Comparison of ENCODE assay signal across 1 cellular context in the genomic region with DNA sequence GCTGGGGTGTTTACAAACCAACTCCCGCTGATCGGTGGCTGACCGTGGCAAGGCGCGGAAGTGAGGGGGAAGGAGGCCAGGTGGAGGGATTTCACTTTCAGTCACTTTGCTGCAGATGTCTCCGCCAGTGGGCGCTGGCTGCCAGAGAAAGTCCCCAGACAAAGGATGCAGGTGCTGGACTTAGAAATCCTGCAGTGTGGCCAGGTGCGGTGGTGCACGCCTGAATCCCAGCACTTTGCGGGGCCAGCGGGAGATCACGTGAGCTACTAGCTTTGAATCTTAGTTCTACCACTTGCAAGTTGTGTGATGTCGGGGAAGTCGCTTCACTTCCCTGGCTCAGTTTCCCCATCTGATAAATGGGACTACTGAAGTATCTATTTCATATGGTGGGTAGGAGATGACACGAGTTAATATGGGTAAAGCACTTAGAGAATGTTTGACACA.
TF ChIP-seq lines count a peak whose summit lies in the region.

No MANE protein-coding gene starts in this region.

TF ChIP-seq in HepG2, 621 proteins besides CTCF, POLR2A, EP300 and RAD21 (continued from another document and continues in another):
- TF ChIP-seq, protein P1, sequence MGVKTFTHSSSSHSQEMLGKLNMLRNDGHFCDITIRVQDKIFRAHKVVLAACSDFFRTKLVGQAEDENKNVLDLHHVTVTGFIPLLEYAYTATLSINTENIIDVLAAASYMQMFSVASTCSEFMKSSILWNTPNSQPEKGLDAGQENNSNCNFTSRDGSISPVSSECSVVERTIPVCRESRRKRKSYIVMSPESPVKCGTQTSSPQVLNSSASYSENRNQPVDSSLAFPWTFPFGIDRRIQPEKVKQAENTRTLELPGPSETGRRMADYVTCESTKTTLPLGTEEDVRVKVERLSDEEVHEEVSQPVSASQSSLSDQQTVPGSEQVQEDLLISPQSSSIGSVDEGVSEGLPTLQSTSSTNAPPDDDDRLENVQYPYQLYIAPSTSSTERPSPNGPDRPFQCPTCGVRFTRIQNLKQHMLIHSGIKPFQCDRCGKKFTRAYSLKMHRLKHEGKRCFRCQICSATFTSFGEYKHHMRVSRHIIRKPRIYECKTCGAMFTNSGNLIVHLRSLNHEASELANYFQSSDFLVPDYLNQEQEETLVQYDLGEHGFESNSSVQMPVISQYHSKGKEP (CRISPR knock-in tag; IDR thresholded peaks at IDR 0.05): 0 out of 2 replicates have a peak, but pooled peaks have one; percentile 6
- TF ChIP-seq ATM (IDR thresholded peaks at IDR 0.05; ENCODE audit: borderline replicate concordance) (no peak), ZNF235 (CRISPR knock-in tag; IDR thresholded peaks at IDR 0.05; ENCODE audit: borderline replicate concordance) (no peak), NR2C2 (CRISPR knock-in tag; IDR thresholded peaks at IDR 0.05; ENCODE audit: borderline replicate concordance) (no peak), HCFC1 (IDR thresholded peaks at IDR 0.05; ENCODE audit: low read depth, low read length) (no peak), KMT2A (CRISPR knock-in tag; IDR thresholded peaks at IDR 0.05) (no peak), ZNF816 (CRISPR knock-in tag; IDR thresholded peaks at IDR 0.05; ENCODE audit: borderline replicate concordance) (no peak), CEBPG (CRISPR knock-in tag; IDR thresholded peaks at IDR 0.05) (0 out of 2 replicates have a peak, but pooled peaks have one; percentile 17), ZNF30 (CRISPR knock-in tag; IDR thresholded peaks at IDR 0.05) (no peak), MZF1 (CRISPR knock-in tag; IDR thresholded peaks at IDR 0.05; ENCODE audit: borderline replicate concordance) (no peak), KAT7 (CRISPR knock-in tag; IDR thresholded peaks at IDR 0.05; ENCODE audit: borderline replicate concordance) (peak; percentile 53; the same call in 1 of the 2 replicates), ZMAT3 (CRISPR knock-in tag; conservative IDR thresholded peaks at IDR 0.05) (no peak), RXRA (CRISPR knock-in tag; IDR thresholded peaks at IDR 0.05) (peak; percentile 18; the same call in 1 of the 2 replicates), ZBTB1 (CRISPR knock-in tag; IDR thresholded peaks at IDR 0.05; ENCODE audit: borderline replicate concordance) (no peak), NFYC (CRISPR knock-in tag; IDR thresholded peaks at IDR 0.05) (no peak), MED13 (CRISPR knock-in tag; IDR thresholded peaks at IDR 0.05) (no peak), ZNF17 (CRISPR knock-in tag; IDR thresholded peaks at IDR 0.05) (no peak), ELF1 (CRISPR knock-in tag; IDR thresholded peaks at IDR 0.05) (peak; percentile 67), ZNF773 (CRISPR knock-in tag; IDR thresholded peaks at IDR 0.05; ENCODE audit: borderline replicate concordance) (no peak), ZNF530 (CRISPR knock-in tag; IDR thresholded peaks at IDR 0.05; ENCODE audit: low read depth) (no peak), STAT5B (CRISPR knock-in tag; IDR thresholded peaks at IDR 0.05) (no peak), ZFP36L2 (CRISPR knock-in tag; IDR thresholded peaks at IDR 0.05) (no peak), ZNF782 (CRISPR knock-in tag; IDR thresholded peaks at IDR 0.05; ENCODE audit: borderline replicate concordance) (peak; percentile 52; the same call in 1 of the 2 replicates), ZNF619 (CRISPR knock-in tag; IDR thresholded peaks at IDR 0.05) (peak; percentile 77; the same call in 1 of the 2 replicates), IKZF4 (CRISPR knock-in tag; IDR thresholded peaks at IDR 0.05; ENCODE audit: borderline replicate concordance, low read depth, not compliant biosample characterization) (no peak), ZNF577 (CRISPR knock-in tag; IDR thresholded peaks at IDR 0.05; ENCODE audit: borderline replicate concordance, low read depth) (no peak), ZNF446 (CRISPR knock-in tag; IDR thresholded peaks at IDR 0.05) (no peak), THAP11 (CRISPR knock-in tag; IDR thresholded peaks at IDR 0.05) (peak; percentile 62), HMGA1 (CRISPR knock-in tag; conservative IDR thresholded peaks at IDR 0.05) (no peak), ZNF253 (CRISPR knock-in tag; IDR thresholded peaks at IDR 0.05; ENCODE audit: borderline replicate concordance) (no peak), EZH2 (conservative IDR thresholded peaks at IDR 0.05; ENCODE audit: low read depth, low read length) (no peak), KDM4B (CRISPR knock-in tag; IDR thresholded peaks at IDR 0.05) (peak; percentile 78; the same call in 1 of the 2 replicates), CBX2 (IDR thresholded peaks at IDR 0.05; ENCODE audit: low read depth, low read length) (no peak), CBX2 (CRISPR knock-in tag; IDR thresholded peaks at IDR 0.05; ENCODE audit: low read depth) (peak; percentile 87; the same call in 1 of the 2 replicates), ZNF775 (CRISPR knock-in tag; IDR thresholded peaks at IDR 0.05; ENCODE audit: borderline replicate concordance) (no peak), HIVEP1 (CRISPR knock-in tag; IDR thresholded peaks at IDR 0.05) (no peak), SNRNP70 (IDR thresholded peaks at IDR 0.05; ENCODE audit: low read depth, low read length) (no peak), TAF15 (IDR thresholded peaks at IDR 0.05; ENCODE audit: low read depth, low read length, poor library complexity, severe bottlenecking) (no peak), YEATS4 (CRISPR knock-in tag; IDR thresholded peaks at IDR 0.05; ENCODE audit: borderline replicate concordance) (no peak), HOXA5 (CRISPR knock-in tag; IDR thresholded peaks at IDR 0.05) (no peak; the same call in 1 of the 2 replicates), MBNL3 (CRISPR knock-in tag; conservative IDR thresholded peaks at IDR 0.05) (no peak), NCOA5 (CRISPR knock-in tag; IDR thresholded peaks at IDR 0.05) (no peak), ZNF343 (CRISPR knock-in tag; IDR thresholded peaks at IDR 0.05) (no peak), NAIF1 (CRISPR knock-in tag; IDR thresholded peaks at IDR 0.05; ENCODE audit: borderline replicate concordance) (no peak), ZFX (CRISPR knock-in tag; IDR thresholded peaks at IDR 0.05; ENCODE audit: low read depth) (0 out of 2 replicates have a peak, but pooled peaks have one; percentile 39), ETV6 (CRISPR knock-in tag; conservative IDR thresholded peaks at IDR 0.05) (no peak), ZNF768 (CRISPR knock-in tag; IDR thresholded peaks at IDR 0.05) (peak; percentile 41; the same call in 1 of the 2 replicates), SKI (IDR thresholded peaks at IDR 0.05; ENCODE audit: partially characterized antibody) (no peak)
- TF ChIP-seq, protein P2, sequence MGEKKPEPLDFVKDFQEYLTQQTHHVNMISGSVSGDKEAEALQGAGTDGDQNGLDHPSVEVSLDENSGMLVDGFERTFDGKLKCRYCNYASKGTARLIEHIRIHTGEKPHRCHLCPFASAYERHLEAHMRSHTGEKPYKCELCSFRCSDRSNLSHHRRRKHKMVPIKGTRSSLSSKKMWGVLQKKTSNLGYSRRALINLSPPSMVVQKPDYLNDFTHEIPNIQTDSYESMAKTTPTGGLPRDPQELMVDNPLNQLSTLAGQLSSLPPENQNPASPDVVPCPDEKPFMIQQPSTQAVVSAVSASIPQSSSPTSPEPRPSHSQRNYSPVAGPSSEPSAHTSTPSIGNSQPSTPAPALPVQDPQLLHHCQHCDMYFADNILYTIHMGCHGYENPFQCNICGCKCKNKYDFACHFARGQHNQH (CRISPR knock-in tag; IDR thresholded peaks at IDR 0.05): peak; percentile 51; the same call in 1 of the 2 replicates
- TF ChIP-seq, protein P3, sequence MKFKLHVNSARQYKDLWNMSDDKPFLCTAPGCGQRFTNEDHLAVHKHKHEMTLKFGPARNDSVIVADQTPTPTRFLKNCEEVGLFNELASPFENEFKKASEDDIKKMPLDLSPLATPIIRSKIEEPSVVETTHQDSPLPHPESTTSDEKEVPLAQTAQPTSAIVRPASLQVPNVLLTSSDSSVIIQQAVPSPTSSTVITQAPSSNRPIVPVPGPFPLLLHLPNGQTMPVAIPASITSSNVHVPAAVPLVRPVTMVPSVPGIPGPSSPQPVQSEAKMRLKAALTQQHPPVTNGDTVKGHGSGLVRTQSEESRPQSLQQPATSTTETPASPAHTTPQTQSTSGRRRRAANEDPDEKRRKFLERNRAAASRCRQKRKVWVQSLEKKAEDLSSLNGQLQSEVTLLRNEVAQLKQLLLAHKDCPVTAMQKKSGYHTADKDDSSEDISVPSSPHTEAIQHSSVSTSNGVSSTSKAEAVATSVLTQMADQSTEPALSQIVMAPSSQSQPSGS (CRISPR knock-in tag; IDR thresholded peaks at IDR 0.05): no peak
- TF ChIP-seq, protein P4, sequence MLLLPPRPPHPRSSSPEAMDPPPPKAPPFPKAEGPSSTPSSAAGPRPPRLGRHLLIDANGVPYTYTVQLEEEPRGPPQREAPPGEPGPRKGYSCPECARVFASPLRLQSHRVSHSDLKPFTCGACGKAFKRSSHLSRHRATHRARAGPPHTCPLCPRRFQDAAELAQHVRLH (CRISPR knock-in tag; IDR thresholded peaks at IDR 0.05; ENCODE audit: borderline replicate concordance, low read depth): peak; percentile 75; the same call in 1 of the 2 replicates
- TF ChIP-seq, protein P5, sequence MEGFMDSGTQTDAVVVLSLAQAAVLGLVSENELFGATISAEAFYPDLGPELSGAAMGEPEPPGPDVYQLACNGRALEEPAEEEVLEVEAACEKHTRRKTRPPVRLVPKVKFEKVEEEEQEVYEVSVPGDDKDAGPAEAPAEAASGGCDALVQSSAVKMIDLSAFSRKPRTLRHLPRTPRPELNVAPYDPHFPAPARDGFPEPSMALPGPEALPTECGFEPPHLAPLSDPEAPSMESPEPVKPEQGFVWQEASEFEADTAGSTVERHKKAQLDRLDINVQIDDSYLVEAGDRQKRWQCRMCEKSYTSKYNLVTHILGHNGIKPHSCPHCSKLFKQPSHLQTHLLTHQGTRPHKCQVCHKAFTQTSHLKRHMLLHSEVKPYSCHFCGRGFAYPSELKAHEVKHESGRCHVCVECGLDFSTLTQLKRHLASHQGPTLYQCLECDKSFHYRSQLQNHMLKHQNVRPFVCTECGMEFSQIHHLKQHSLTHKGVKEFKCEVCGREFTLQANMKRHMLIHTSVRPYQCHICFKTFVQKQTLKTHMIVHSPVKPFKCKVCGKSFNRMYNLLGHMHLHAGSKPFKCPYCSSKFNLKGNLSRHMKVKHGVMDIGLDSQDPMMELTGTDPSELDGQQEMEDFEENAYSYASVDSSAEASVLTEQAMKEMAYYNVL (CRISPR knock-in tag; IDR thresholded peaks at IDR 0.05; ENCODE audit: borderline replicate concordance): no peak; the same call in 1 of the 2 replicates
- TF ChIP-seq, protein P6, sequence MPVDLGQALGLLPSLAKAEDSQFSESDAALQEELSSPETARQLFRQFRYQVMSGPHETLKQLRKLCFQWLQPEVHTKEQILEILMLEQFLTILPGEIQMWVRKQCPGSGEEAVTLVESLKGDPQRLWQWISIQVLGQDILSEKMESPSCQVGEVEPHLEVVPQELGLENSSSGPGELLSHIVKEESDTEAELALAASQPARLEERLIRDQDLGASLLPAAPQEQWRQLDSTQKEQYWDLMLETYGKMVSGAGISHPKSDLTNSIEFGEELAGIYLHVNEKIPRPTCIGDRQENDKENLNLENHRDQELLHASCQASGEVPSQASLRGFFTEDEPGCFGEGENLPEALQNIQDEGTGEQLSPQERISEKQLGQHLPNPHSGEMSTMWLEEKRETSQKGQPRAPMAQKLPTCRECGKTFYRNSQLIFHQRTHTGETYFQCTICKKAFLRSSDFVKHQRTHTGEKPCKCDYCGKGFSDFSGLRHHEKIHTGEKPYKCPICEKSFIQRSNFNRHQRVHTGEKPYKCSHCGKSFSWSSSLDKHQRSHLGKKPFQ (CRISPR knock-in tag; IDR thresholded peaks at IDR 0.05; ENCODE audit: insufficient replicate concordance): no peak
- TF ChIP-seq, protein P7, sequence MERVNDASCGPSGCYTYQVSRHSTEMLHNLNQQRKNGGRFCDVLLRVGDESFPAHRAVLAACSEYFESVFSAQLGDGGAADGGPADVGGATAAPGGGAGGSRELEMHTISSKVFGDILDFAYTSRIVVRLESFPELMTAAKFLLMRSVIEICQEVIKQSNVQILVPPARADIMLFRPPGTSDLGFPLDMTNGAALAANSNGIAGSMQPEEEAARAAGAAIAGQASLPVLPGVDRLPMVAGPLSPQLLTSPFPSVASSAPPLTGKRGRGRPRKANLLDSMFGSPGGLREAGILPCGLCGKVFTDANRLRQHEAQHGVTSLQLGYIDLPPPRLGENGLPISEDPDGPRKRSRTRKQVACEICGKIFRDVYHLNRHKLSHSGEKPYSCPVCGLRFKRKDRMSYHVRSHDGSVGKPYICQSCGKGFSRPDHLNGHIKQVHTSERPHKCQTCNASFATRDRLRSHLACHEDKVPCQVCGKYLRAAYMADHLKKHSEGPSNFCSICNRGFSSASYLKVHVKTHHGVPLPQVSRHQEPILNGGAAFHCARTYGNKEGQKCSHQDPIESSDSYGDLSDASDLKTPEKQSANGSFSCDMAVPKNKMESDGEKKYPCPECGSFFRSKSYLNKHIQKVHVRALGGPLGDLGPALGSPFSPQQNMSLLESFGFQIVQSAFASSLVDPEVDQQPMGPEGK (CRISPR knock-in tag; IDR thresholded peaks at IDR 0.05): no peak; the same call in 1 of the 2 replicates
- TF ChIP-seq, protein P8, sequence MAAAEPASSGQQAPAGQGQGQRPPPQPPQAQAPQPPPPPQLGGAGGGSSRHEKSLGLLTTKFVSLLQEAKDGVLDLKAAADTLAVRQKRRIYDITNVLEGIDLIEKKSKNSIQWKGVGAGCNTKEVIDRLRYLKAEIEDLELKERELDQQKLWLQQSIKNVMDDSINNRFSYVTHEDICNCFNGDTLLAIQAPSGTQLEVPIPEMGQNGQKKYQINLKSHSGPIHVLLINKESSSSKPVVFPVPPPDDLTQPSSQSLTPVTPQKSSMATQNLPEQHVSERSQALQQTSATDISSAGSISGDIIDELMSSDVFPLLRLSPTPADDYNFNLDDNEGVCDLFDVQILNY (CRISPR knock-in tag; conservative IDR thresholded peaks at IDR 0.05): no peak
- TF ChIP-seq, protein P9, sequence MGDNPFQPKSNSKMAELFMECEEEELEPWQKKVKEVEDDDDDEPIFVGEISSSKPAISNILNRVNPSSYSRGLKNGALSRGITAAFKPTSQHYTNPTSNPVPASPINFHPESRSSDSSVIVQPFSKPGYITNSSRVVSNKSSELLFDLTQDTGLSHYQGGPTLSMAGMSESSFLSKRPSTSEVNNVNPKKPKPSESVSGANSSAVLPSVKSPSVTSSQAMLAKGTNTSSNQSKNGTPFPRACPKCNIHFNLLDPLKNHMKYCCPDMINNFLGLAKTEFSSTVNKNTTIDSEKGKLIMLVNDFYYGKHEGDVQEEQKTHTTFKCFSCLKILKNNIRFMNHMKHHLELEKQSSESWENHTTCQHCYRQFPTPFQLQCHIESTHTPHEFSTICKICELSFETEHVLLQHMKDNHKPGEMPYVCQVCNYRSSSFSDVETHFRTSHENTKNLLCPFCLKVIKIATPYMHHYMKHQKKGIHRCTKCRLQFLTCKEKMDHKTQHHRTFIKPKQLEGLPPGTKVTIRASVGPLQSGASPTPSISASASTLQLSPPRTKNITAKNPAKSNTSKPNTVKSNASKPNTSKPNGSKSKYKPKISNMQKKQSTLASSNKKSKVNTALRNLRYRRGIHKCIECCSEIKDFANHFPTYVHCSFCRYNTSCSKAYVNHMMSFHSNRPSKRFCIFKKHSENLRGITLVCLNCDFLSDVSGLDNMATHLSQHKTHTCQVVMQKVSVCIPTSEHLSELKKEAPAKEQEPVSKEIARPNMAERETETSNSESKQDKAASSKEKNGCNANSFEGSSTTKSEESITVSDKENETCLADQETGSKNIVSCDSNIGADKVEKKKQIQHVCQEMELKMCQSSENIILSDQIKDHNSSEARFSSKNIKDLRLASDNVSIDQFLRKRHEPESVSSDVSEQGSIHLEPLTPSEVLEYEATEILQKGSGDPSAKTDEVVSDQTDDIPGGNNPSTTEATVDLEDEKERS (CRISPR knock-in tag; IDR thresholded peaks at IDR 0.05): no peak
